In the genomic region with DNA sequence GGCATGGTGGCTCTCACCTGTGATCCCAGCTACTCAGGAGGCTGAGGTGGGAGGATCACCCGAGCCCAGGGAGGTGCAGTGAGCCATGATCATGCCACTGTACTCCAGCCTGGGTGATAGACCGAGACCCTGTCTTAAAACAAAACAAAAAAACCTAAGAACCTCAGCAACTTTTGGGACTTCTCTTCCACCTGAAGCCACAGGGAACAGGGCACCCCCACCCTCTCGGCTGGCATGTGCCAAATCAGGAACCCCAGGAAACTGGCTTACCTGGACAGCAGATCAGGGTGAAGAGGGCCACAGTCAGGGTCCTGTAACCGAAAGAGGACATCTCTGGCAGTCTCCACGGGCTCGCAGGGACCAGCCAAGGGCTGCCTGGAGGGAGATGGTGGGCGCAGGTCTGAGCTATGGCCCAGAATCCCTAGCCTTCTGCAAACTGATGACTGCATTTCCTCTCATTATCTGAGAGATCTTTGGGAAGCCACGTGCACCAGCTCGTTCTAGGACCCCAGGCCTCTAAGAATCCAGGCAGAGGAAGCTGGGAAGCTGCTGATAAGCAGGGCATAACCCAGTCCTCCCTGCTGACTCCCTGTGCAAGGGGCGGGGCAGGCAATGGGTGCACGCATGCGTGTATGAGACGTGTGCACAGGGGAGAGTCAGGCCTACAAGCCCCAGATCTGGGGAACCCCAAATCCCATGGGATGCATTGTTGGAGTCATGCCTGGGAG, we compare ENCODE assay signal across 10 cellular contexts. TPM values are rescaled to one million over a fixed set of nuclear protein-coding genes. Genes with fewer than 3 reads are reported as not detected.
DNase-seq lines count a peak whose midpoint lies in the region; ATAC-seq and TF ChIP-seq lines count a peak whose summit lies in the region.
"Had no signal": no experiment of that assay in that cellular context is flagged by ENCODE, and none has a peak within 500 bp of the region (broad histone marks: within the 10 kb centered on the region; RNA-seq: fewer than 3 reads in every experiment).

No MANE protein-coding gene starts in this region.

- POLR2A ChIA-PET in CD4-positive, alpha-beta T cell (lab: Charles Lee): interaction anchor here (1.0 to 4.0 kb wide), 3 partner anchors 10 to 17 kb away, joined by 3 to 31 read pairs (median 12); a partner anchor contains a TSS

- peaks cover 91% of the 10 kb centered on the region for H3K36me3 Mint-ChIP-seq in CD4-positive, alpha-beta T cell (ENCODE audit: low read depth)

- H3K4me1 ChIP-seq in gastroesophageal sphincter: peaks cover 0 to 36% (median 18%) of the 10 kb centered on the region in 3 donors

- H3K36me3 ChIP-seq in gastroesophageal sphincter: no peaks in the 10 kb centered on the region

- no peaks in the 10 kb centered on the region for H3K27me3 Mint-ChIP-seq in CD4-positive, alpha-beta T cell

- no peaks in the 10 kb centered on the region for H3K9me3 Mint-ChIP-seq in CD4-positive, alpha-beta T cell
- H3K9me3 Mint-ChIP-seq: T-helper 2 cell treated with Interferon-gamma antibody and Interleukin-4, amounts not matched to agents 5 μg/mL and 100 μg/mL, for 36 hours had no signal

- peak overlapping the region; percentile 83 for H3K27ac Mint-ChIP-seq in CD4-positive, alpha-beta T cell
- H3K27ac Mint-ChIP-seq: T-helper 2 cell treated with Interferon-gamma antibody and Interleukin-4, amounts not matched to agents 5 μg/mL and 100 μg/mL, for 36 hours had no signal

- peak overlapping the region in 1 of 2 donors; percentile 24 for H3K4me3 ChIP-seq in gastroesophageal sphincter

- no peak overlapping the region for H3K4me3 Mint-ChIP-seq in CD4-positive, alpha-beta T cell
- H3K4me3 Mint-ChIP-seq: T-helper 2 cell treated with Interferon-gamma antibody and Interleukin-4, amounts not matched to agents 5 μg/mL and 100 μg/mL, for 36 hours had no signal

- WGBS in gastroesophageal sphincter (ENCODE audit: low coverage in 1 of 2), 2 donors: 60% methylated on average over 1 of the region's 13 CpGs; no CpG with 5 or more reads in 1 of the 2 donors

- TF ChIP-seq POLR2A in gastroesophageal sphincter (IDR thresholded peaks at IDR 0.05): no peak

- intact Hi-C loops in CD4-positive, alpha-beta T cell (cut with DNase I, micrococcal nuclease): no loop called here
- intact Hi-C loops in posterior vena cava (cut with DNase I): no loop called here

- H3K4me1 Mint-ChIP-seq in CD4-positive, alpha-beta T cell (ENCODE audit: low read depth): peaks cover 55% of the 10 kb centered on the region

- no peaks in the 10 kb centered on the region for H3K9me3 ChIP-seq in CD4-positive, alpha-beta T cell (ENCODE audit: control insufficient read depth, low read length)
- H3K9me3 ChIP-seq in gastroesophageal sphincter: no peaks in the 10 kb centered on the region

- TF ChIP-seq CTCF in CD4-positive, alpha-beta T cell (IDR thresholded peaks at IDR 0.05): no peak
- TF ChIP-seq CTCF in gastroesophageal sphincter (IDR thresholded peaks at IDR 0.05): no peak

- no peak for TF ChIP-seq EP300 in gastroesophageal sphincter (IDR thresholded peaks at IDR 0.05)

- H3K27me3 ChIP-seq in CD4-positive, alpha-beta T cell (ENCODE audit: control insufficient read depth, insufficient read depth, low read length): no peaks in the 10 kb centered on the region
- peaks cover 34% of the 10 kb centered on the region for H3K27me3 ChIP-seq in gastroesophageal sphincter

- H3K27ac ChIP-seq in CD4-positive, alpha-beta T cell (ENCODE audit: low read depth, low read length): peak overlapping the region; percentile 64
- H3K27ac ChIP-seq in gastroesophageal sphincter: peak overlapping the region in 3 of 4 donors; percentile 49 to 64 (median 60)

- CTCF ChIA-PET in CD4-positive, alpha-beta T cell (lab: Charles Lee): interaction anchor here (1.2 to 2.6 kb wide), 3 partner anchors 10 to 19 kb away, joined by 4 to 11 read pairs (median 4); no protein-coding TSS in a partner anchor

- no peak for DNase-seq in CD4-positive, alpha-beta T cell
- peak; percentile 81 for DNase-seq in SK-N-DZ (ENCODE audit: low spot score)
- DNase-seq in posterior vena cava (ENCODE audit: low spot score): peak; percentile 85
- no peak for DNase-seq in kidney glomerular epithelial cell (lab: John Stamatoyannopoulos, UW)
- DNase-seq: KG1 had no signal

- ATAC-seq in CD4-positive, alpha-beta T cell (ENCODE audit: poor library complexity): no peak
- ATAC-seq in gastroesophageal sphincter: peak; percentile 64
- ATAC-seq in GM21423 (IDR thresholded peaks at IDR 0.05; ENCODE audit: unreplicated experiment): no peak
- ATAC-seq in HG03439 (IDR thresholded peaks at IDR 0.05; ENCODE audit: unreplicated experiment): no peak
- ATAC-seq in HG03196 (IDR thresholded peaks at IDR 0.05; ENCODE audit: unreplicated experiment): no peak

RNA-seq across cellular contexts. Expression of a gene that starts 8.4 kb away (rescaled TPM):
- total RNA-seq in CD4-positive, alpha-beta T cell: under 1 TPM; 0.56 to 0.71 TPM
- polyA plus RNA-seq in SK-N-DZ (2014; cell fraction: cytosol; rRNA removed): 0.28 TPM in 1 of 2 replicates, not detected in the other
- polyA plus RNA-seq in SK-N-DZ (2014; cell fraction: nucleus; rRNA removed): 0.31 TPM in 1 of 2 replicates, not detected in the other
- total RNA-seq in gastroesophageal sphincter (1 to 10 TPM in 1 of 4 donors, under 1 TPM in 2, not detected in 1; 0.23 to 1.1 (median 0.57) TPM), posterior vena cava (under 1 TPM; 0.29 to 0.69 TPM)

RNA-seq across cellular contexts. Expression of a gene that starts 13.9 kb away (rescaled TPM):
- total RNA-seq in CD4-positive, alpha-beta T cell: 10 to 100 TPM; 50.6 to 54.7 TPM
- polyA plus RNA-seq in SK-N-DZ (2014; cell fraction: cytosol; rRNA removed): 1.0 and 1.4 TPM in 2 replicates
- polyA plus RNA-seq in SK-N-DZ (2014; cell fraction: nucleus; rRNA removed): 3.2 and 4.4 TPM in 2 replicates
- total RNA-seq in gastroesophageal sphincter (10 to 100 TPM in 3 of 4 donors, 1 to 10 TPM in 1; 7.2 to 71.1 (median 36.7) TPM), posterior vena cava (10 to 100 TPM; 26.7 to 36.4 TPM)

RNA-seq across cellular contexts. Expression of a gene that starts 33.8 kb away (rescaled TPM):
- under 1 TPM in 1 of 2 experiments, not detected in 1; 0.03 TPM for total RNA-seq in CD4-positive, alpha-beta T cell
- 1.3 TPM in 1 of 2 replicates, not detected in the other for polyA plus RNA-seq in SK-N-DZ (2014; cell fraction: cytosol; rRNA removed)
- polyA plus RNA-seq in SK-N-DZ (2014; cell fraction: nucleus; rRNA removed): not detected in 2 replicates
- total RNA-seq in gastroesophageal sphincter: under 1 TPM; 0.15 to 0.47 (median 0.35) TPM
- 1 to 10 TPM in 1 of 2 donors, under 1 TPM in 1; 0.76 to 2.2 TPM for total RNA-seq in posterior vena cava

Comparison
In these comparisons a context has a peak if more than half of its experiments do, and no peak if none do; other contexts are left out.
1. DNase-seq: peak in SK-N-DZ (single experiment) and posterior vena cava (single experiment); none in CD4-positive, alpha-beta T cell (0 of 10) and kidney glomerular epithelial cell (single experiment).